8 cellular contexts compared by ENCODE assay signal in the genomic region with DNA sequence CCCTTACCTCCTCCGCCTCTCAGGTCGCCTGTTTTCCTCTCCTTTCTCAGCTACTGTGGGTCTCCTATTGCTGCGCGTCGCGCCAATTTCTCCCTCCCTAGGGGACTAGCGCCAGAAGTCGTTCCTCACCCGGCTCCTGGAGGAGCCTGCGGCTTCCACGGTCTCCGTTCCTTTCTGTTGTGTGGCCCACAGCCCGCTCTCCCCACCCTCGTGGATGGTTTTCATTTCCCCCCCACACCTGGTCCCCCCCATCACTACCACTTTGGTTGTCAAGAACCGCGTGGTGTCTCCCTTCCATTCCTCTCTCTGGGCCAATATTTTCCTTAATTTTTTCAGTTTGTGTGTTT. TPM values are rescaled to one million over a fixed set of nuclear protein-coding genes. Genes with fewer than 3 reads are reported as not detected.
DNase-seq lines count a peak whose midpoint lies in the region; ATAC-seq and TF ChIP-seq lines count a peak whose summit lies in the region.

No MANE protein-coding gene starts in this region.

- H3K9ac ChIP-seq in trophoblast cell (ENCODE audit: low read length), result peak overlapping the region; percentile 89

- peak overlapping the region; percentile 68 for H4K12ac ChIP-seq in trophoblast cell (ENCODE audit: low read depth, low read length)

- POLR2A ChIA-PET in activated CD8-positive, alpha-beta T cell treated with anti-CD3 and anti-CD28 coated beads for 36 hours (lab: Charles Lee), result interaction anchor here (0.6 to 2.3 kb wide), 14 partner anchors 9 to 268 kb away, joined by 3 to 8 read pairs (median 3); a partner anchor contains a TSS

- peak; percentile 24 for ATAC-seq in HG03196 (IDR thresholded peaks at IDR 0.05; ENCODE audit: unreplicated experiment)
- ATAC-seq in activated CD8-positive, alpha-beta T cell treated with anti-CD3 and anti-CD28 coated beads for 36 hours, result peak; percentile 4

- peak overlapping the region; percentile 67 for H3K18ac ChIP-seq in trophoblast cell (ENCODE audit: low read length)

- H3K4me2 ChIP-seq in trophoblast cell (ENCODE audit: low read length), result peak overlapping the region; percentile 96

- intact Hi-C loops in activated CD8-positive, alpha-beta T cell treated with anti-CD3 and anti-CD28 coated beads for 36 hours (cut with micrococcal nuclease), result loop anchor here (5.0 kb wide), 1 partner anchor 59 kb away; a partner anchor contains a TSS

- peaks cover 0 to 8% of the 10 kb centered on the region in 2 experiments for H3K36me3 ChIP-seq in trophoblast cell (ENCODE audit: control insufficient read depth in 1 of 2, insufficient read depth in 2 of 2, low read length in 2 of 2)

- H2BK12ac ChIP-seq in trophoblast cell (ENCODE audit: low read length), result peak overlapping the region; percentile 10

- H2BK120ac ChIP-seq in trophoblast cell (ENCODE audit: insufficient read depth, low read length, poor library complexity), result peak overlapping the region; percentile 25

- no peak overlapping the region for H2AK5ac ChIP-seq in trophoblast cell (ENCODE audit: low read length)

- peaks cover 3 to 4% of the 10 kb centered on the region in 2 experiments for H3K4me1 ChIP-seq in trophoblast cell (ENCODE audit: control insufficient read depth in 1 of 2, insufficient read depth in 2 of 2, low read length in 2 of 2)

- H3K4me3 Mint-ChIP-seq in activated CD8-positive, alpha-beta T cell treated with anti-CD3 and anti-CD28 coated beads for 36 hours, result peak overlapping the region; percentile 99
- peak overlapping the region; percentile 90 for H3K4me3 Mint-ChIP-seq in glutamatergic neuron (ENCODE audit: unreplicated experiment)

- H2BK5ac ChIP-seq in trophoblast cell (ENCODE audit: low read depth, low read length, poor library complexity), result peak overlapping the region; percentile 34

- H3K27me3 Mint-ChIP-seq in activated CD8-positive, alpha-beta T cell treated with anti-CD3 and anti-CD28 coated beads for 36 hours, result no peaks in the 10 kb centered on the region
- peaks cover 4% of the 10 kb centered on the region for H3K27me3 Mint-ChIP-seq in glutamatergic neuron (ENCODE audit: unreplicated experiment)

- TF ChIP-seq CTCF in activated CD8-positive, alpha-beta T cell treated with anti-CD3 and anti-CD28 coated beads for 36 hours (IDR thresholded peaks at IDR 0.05), result no peak
- no peak for TF ChIP-seq CTCF in glutamatergic neuron (IDR thresholded peaks at IDR 0.05; ENCODE audit: partially characterized antibody, unreplicated experiment)

- peak overlapping the region; percentile 98 for H3K27ac Mint-ChIP-seq in activated CD8-positive, alpha-beta T cell treated with anti-CD3 and anti-CD28 coated beads for 36 hours
- peak overlapping the region; percentile 89 for H3K27ac Mint-ChIP-seq in glutamatergic neuron (ENCODE audit: unreplicated experiment)

- peak overlapping the region; percentile 88 for H3K4me3 ChIP-seq in trophoblast cell (ENCODE audit: low read depth, low read length)

- H3K79me1 ChIP-seq in trophoblast cell (ENCODE audit: low read length), result peaks cover 9% of the 10 kb centered on the region

- peak overlapping the region; percentile 65 for H3K4ac ChIP-seq in trophoblast cell (ENCODE audit: low read depth, low read length)

- peak; percentile 48 for DNase-seq in COR-L47 (lab: John Stamatoyannopoulos, UW)
- DNase-seq in GM19240 (ENCODE audit: insufficient read length, low spot score), result peak; percentile 9
- no peak for DNase-seq in activated CD8-positive, alpha-beta T cell treated with anti-CD3 and anti-CD28 coated beads for 36 hours
- DNase-seq in glutamatergic neuron, result no peak
- DNase-seq in trophoblast cell, result no peak
- DNase-seq in middle frontal gyrus (ENCODE audit: extremely low spot score, low spot score), result no peak
- DNase-seq in GF-D8 (lab: John Stamatoyannopoulos, UW), result no peak

- H4K91ac ChIP-seq in trophoblast cell (ENCODE audit: low read depth, low read length), result peak overlapping the region; percentile 50

- no peak overlapping the region for H3K23ac ChIP-seq in trophoblast cell (ENCODE audit: low read length)

- no peaks in the 10 kb centered on the region for H3K9me3 Mint-ChIP-seq in activated CD8-positive, alpha-beta T cell treated with anti-CD3 and anti-CD28 coated beads for 36 hours
- peaks cover 5% of the 10 kb centered on the region for H3K9me3 Mint-ChIP-seq in glutamatergic neuron (ENCODE audit: unreplicated experiment)

- H3K27ac ChIP-seq in trophoblast cell (ENCODE audit: low read depth, low read length), result peak overlapping the region; percentile 75

- H3K79me2 ChIP-seq in trophoblast cell (ENCODE audit: control insufficient read depth, insufficient read depth, low read length, poor library complexity), result peaks cover 9% of the 10 kb centered on the region

- no CpG with 5 or more reads among the region's 16 CpGs for whole genome bisulfite sequencing in trophoblast cell (ENCODE audit: extremely low coverage, insufficient coverage, insufficient read length)

- CTCF ChIA-PET in activated CD8-positive, alpha-beta T cell treated with anti-CD3 and anti-CD28 coated beads for 36 hours (lab: Charles Lee), result interaction anchor here (0.6 to 1.5 kb wide), 3 partner anchors 26 to 157 kb away, joined by 3 to 5 read pairs (median 3); no protein-coding TSS in a partner anchor

- H3K27me3 ChIP-seq in trophoblast cell (ENCODE audit: insufficient read depth, low read length), result no peaks in the 10 kb centered on the region

- no peaks in the 10 kb centered on the region for H3K9me3 ChIP-seq in trophoblast cell (ENCODE audit: insufficient read depth, low read depth, low read length)

- H3K14ac ChIP-seq in trophoblast cell (ENCODE audit: low read length), result peak overlapping the region; percentile 77

- peaks cover 44% of the 10 kb centered on the region for H3K4me1 Mint-ChIP-seq in activated CD8-positive, alpha-beta T cell treated with anti-CD3 and anti-CD28 coated beads for 36 hours (ENCODE audit: low read depth)
- H3K4me1 Mint-ChIP-seq in glutamatergic neuron (ENCODE audit: low read depth, unreplicated experiment), result peaks cover 3% of the 10 kb centered on the region

- H2AFZ ChIP-seq in trophoblast cell (ENCODE audit: insufficient read depth, low read length, poor library complexity), result peak overlapping the region; percentile 89

- H3K36me3 Mint-ChIP-seq in activated CD8-positive, alpha-beta T cell treated with anti-CD3 and anti-CD28 coated beads for 36 hours (ENCODE audit: low read depth), result peaks cover 27% of the 10 kb centered on the region
- no peaks in the 10 kb centered on the region for H3K36me3 Mint-ChIP-seq in glutamatergic neuron (ENCODE audit: unreplicated experiment)

- H4K8ac ChIP-seq in trophoblast cell (ENCODE audit: low read depth, low read length), result peak overlapping the region; percentile 87

RNA-seq across cellular contexts. Expression of a gene that starts 0.5 kb away (rescaled TPM):
- total RNA-seq in activated CD8-positive, alpha-beta T cell treated with anti-CD3 and anti-CD28 coated beads for 36 hours, result 10 to 100 TPM; 23.5 to 25.1 TPM
- 87.2 TPM for total RNA-seq in glutamatergic neuron (ENCODE audit: unreplicated experiment)
- polyA plus RNA-seq in trophoblast cell (2013), result 8.7 and 9.1 TPM in 2 replicates

RNA-seq across cellular contexts. Expression of a gene that starts 0.7 kb away (rescaled TPM):
- 10 to 100 TPM; 16.0 TPM for total RNA-seq in activated CD8-positive, alpha-beta T cell treated with anti-CD3 and anti-CD28 coated beads for 36 hours
- total RNA-seq in glutamatergic neuron (ENCODE audit: unreplicated experiment), result 6.5 TPM
- polyA plus RNA-seq in trophoblast cell (2013), result 17.8 and 19.2 TPM in 2 replicates

RNA-seq across cellular contexts. Expression of a gene that starts 59.7 kb away (rescaled TPM):
- total RNA-seq in activated CD8-positive, alpha-beta T cell treated with anti-CD3 and anti-CD28 coated beads for 36 hours, result 10 to 100 TPM; 22.6 to 24.6 TPM
- 35.4 TPM for total RNA-seq in glutamatergic neuron (ENCODE audit: unreplicated experiment)
- polyA plus RNA-seq in trophoblast cell (2013), result 48.3 and 50.2 TPM in 2 replicates

Comparison
In these comparisons a context has a peak if more than half of its experiments do, and no peak if none do; other contexts are left out.
1. DNase-seq: peak in COR-L47 (single experiment) and GM19240 (single experiment); none in activated CD8-positive, alpha-beta T cell treated with anti-CD3 and anti-CD28 coated beads for 36 hours (single experiment), glutamatergic neuron (single experiment), trophoblast cell (0 of 2), middle frontal gyrus (single experiment) and GF-D8 (single experiment).